9 cellular contexts compared by ENCODE assay signal in the genomic region with DNA sequence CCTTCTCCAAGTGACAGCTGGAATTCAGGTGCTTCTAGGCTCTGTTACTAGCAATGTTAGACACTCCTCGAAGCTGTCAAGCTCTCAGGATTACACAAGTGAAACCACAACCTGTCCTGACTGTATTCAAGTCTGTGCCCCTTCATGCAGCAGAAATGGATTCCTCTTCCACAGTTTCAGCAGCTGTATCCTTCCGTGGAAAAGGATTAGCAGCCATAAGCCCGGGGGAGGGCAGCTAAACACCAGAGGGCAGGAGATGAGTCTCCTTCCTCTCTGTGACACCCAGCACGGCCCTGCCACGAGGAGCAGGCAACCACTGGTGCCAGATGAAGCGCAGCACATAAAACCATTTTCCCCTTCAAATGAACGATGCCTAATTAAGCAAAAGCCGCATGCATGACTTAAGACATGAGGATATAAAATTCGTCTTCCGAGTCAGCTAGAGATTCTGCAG. TPM values are rescaled to one million over a fixed set of nuclear protein-coding genes. Genes with fewer than 3 reads are reported as not detected.
DNase-seq lines count a peak whose midpoint lies in the region; ATAC-seq, FAIRE-seq and TF ChIP-seq lines count a peak whose summit lies in the region.
"Had no signal": no experiment of that assay in that cellular context is flagged by ENCODE, and none has a peak within 500 bp of the region (broad histone marks: within the 10 kb centered on the region; RNA-seq: fewer than 3 reads in every experiment).

No MANE protein-coding gene starts in this region.

- peaks cover 0 to 7% (median 4%) of the 10 kb centered on the region in 3 donors for H3K36me3 Mint-ChIP-seq in immature natural killer cell

- H3K27me3 ChIP-seq in body of pancreas: no peaks in the 10 kb centered on the region
- H3K27me3 ChIP-seq in small intestine (ENCODE audit: control insufficient read depth in 2 of 2, insufficient read depth in 2 of 2, low read length in 2 of 2): peaks cover 0 to 2% of the 10 kb centered on the region in 2 donors

- H3K27ac Mint-ChIP-seq in immature natural killer cell: peak overlapping the region; percentile 85 to 91 (median 89)

- peak; percentile 58 for DNase-seq in DMS53 treated with DMSO at 0.1 percent for 48 hours (lab: John Stamatoyannopoulos, UW; ENCODE audit: unreplicated experiment)
- DNase-seq in M059J (ENCODE audit: low read depth): peak; percentile 61
- peak; percentile 58 for DNase-seq in UCSD-AML1 (lab: John Stamatoyannopoulos, UW; ENCODE audit: unreplicated experiment)
- peak; percentile 41 to 68 (median 60) for DNase-seq in body of pancreas
- DNase-seq in immature natural killer cell: peak; percentile 43 to 51 (median 51)
- DNase-seq in small intestine: peak; percentile 41
- no peak for DNase-seq in NCI-H774 (lab: John Stamatoyannopoulos, UW)

- H3K4me3 Mint-ChIP-seq in immature natural killer cell: peak overlapping the region; percentile 78 to 95 (median 93)

- H3K36me3 ChIP-seq in body of pancreas (replicated peaks in 1 of 2; ENCODE audit: insufficient read depth in 1 of 2, low read depth in 2 of 2): no peaks in the 10 kb centered on the region
- no peaks in the 10 kb centered on the region for H3K36me3 ChIP-seq in small intestine (ENCODE audit: control insufficient read depth in 2 of 2, insufficient read depth in 2 of 2, low read length in 2 of 2)

- H3K4me1 ChIP-seq in body of pancreas: peaks cover 26% of the 10 kb centered on the region
- H3K4me1 ChIP-seq in small intestine (ENCODE audit: control insufficient read depth in 2 of 2, insufficient read depth in 1 of 2, low read depth in 1 of 2, low read length in 1 of 2): no peaks in the 10 kb centered on the region

- FAIRE-seq in small intestine (lab: Jason Lieb, UNC): no peak
- FAIRE-seq: TTC549 had no signal

- WGBS in body of pancreas, 2 donors: 8% methylated on average over 9 to 10 of the region's 10 CpGs
- 4 to 7% (median 7%) methylated on average over 10 of the region's 10 CpGs for WGBS in small intestine, 3 donors

- TF ChIP-seq CTCF in body of pancreas (IDR thresholded peaks at IDR 0.05): peak in 4 of 7 experiments; percentile 16 to 36 (median 32)

- intact Hi-C loops in body of pancreas (cut with DNase I): loop anchor here (10.0 kb wide), 2 partner anchors 53 to 187 kb away; no protein-coding TSS in a partner anchor

- ATAC-seq in body of pancreas (peak; percentile 19), HG03045 (IDR thresholded peaks at IDR 0.05; ENCODE audit: unreplicated experiment) (no peak)

- peaks cover 71 to 77% of the 10 kb centered on the region in 2 donors for H3K4me1 Mint-ChIP-seq in immature natural killer cell

- H3K27ac ChIP-seq in body of pancreas (peak overlapping the region in 3 of 4 donors; percentile 78 to 81 (median 78)), small intestine (ENCODE audit: low read depth in 1 of 2, low read length in 1 of 2) (peak overlapping the region in 1 of 2 donors; percentile 84)

- TF ChIP-seq POLR2A in body of pancreas (IDR thresholded peaks at IDR 0.05): peak in 1 of 3 donors; percentile 10

- H3K9me3 Mint-ChIP-seq in immature natural killer cell: no peaks in the 10 kb centered on the region

- H3K9me3 ChIP-seq in body of pancreas (no peaks in the 10 kb centered on the region), small intestine (ENCODE audit: control insufficient read depth, low read depth) (no peaks in the 10 kb centered on the region)

- H3K27me3 Mint-ChIP-seq in immature natural killer cell (ENCODE audit: low read depth in 3 of 3): peaks cover 3 to 22% (median 9%) of the 10 kb centered on the region in 3 donors

- H3K4me3 ChIP-seq in body of pancreas (peak overlapping the region; percentile 53 to 57), small intestine (ENCODE audit: low read depth in 1 of 2, low read length in 2 of 2) (peak overlapping the region in 1 of 2 donors; percentile 73)

RNA-seq across cellular contexts. Expression of a gene that starts 1.2 kb away (rescaled TPM):
- total RNA-seq in M059J (2014; rRNA removed; shearing (Covaris generic)): 21.2 and 30.7 TPM in 2 replicates
- total RNA-seq in body of pancreas: 10 to 100 TPM in 1 of 2 donors, 1 to 10 TPM in 1; 8.6 to 18.8 TPM
- polyA plus RNA-seq in immature natural killer cell (10 to 100 TPM; 15.0 to 20.9 (median 19.9) TPM), small intestine (1 to 10 TPM; 1.6 to 5.2 (median 2.0) TPM)
